1 cellular context compared by ENCODE assay signal in genomic region chr11:9613118-9613829, GRCh38.
TF ChIP-seq lines count a peak whose summit lies in the region.

No MANE protein-coding gene starts in this region.

TF ChIP-seq in HepG2, 621 proteins besides CTCF, POLR2A, EP300 and RAD21 (continued from another document and continues in another):
- TF ChIP-seq, protein P1, sequence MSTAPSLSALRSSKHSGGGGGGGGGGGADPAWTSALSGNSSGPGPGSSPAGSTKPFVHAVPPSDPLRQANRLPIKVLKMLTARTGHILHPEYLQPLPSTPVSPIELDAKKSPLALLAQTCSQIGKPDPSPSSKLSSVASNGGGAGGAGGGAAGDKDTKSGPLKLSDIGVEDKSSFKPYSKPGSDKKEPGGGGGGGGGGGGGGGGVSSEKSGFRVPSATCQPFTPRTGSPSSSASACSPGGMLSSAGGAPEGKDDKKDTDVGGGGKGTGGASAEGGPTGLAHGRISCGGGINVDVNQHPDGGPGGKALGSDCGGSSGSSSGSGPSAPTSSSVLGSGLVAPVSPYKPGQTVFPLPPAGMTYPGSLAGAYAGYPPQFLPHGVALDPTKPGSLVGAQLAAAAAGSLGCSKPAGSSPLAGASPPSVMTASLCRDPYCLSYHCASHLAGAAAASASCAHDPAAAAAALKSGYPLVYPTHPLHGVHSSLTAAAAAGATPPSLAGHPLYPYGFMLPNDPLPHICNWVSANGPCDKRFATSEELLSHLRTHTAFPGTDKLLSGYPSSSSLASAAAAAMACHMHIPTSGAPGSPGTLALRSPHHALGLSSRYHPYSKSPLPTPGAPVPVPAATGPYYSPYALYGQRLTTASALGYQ (CRISPR knock-in tag; IDR thresholded peaks at IDR 0.05): peak; percentile 80
- TF ChIP-seq ZNF512B (CRISPR knock-in tag; IDR thresholded peaks at IDR 0.05; ENCODE audit: borderline replicate concordance): no peak
- no peak for TF ChIP-seq PRMT3 (CRISPR knock-in tag; IDR thresholded peaks at IDR 0.05; ENCODE audit: borderline replicate concordance, low read depth)
- TF ChIP-seq ZIK1 (CRISPR knock-in tag; IDR thresholded peaks at IDR 0.05; ENCODE audit: borderline replicate concordance, low read depth): peak; percentile 39; the same call in 1 of the 2 replicates
- TF ChIP-seq, protein P2, sequence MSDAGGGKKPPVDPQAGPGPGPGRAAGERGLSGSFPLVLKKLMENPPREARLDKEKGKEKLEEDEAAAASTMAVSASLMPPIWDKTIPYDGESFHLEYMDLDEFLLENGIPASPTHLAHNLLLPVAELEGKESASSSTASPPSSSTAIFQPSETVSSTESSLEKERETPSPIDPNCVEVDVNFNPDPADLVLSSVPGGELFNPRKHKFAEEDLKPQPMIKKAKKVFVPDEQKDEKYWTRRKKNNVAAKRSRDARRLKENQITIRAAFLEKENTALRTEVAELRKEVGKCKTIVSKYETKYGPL (CRISPR knock-in tag; IDR thresholded peaks at IDR 0.05): no peak
- TF ChIP-seq FOXP1 (IDR thresholded peaks at IDR 0.05): no peak
- TF ChIP-seq FOXP1 (CRISPR knock-in tag; IDR thresholded peaks at IDR 0.05): no peak
- TF ChIP-seq, protein P3, sequence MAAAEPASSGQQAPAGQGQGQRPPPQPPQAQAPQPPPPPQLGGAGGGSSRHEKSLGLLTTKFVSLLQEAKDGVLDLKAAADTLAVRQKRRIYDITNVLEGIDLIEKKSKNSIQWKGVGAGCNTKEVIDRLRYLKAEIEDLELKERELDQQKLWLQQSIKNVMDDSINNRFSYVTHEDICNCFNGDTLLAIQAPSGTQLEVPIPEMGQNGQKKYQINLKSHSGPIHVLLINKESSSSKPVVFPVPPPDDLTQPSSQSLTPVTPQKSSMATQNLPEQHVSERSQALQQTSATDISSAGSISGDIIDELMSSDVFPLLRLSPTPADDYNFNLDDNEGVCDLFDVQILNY (CRISPR knock-in tag; conservative IDR thresholded peaks at IDR 0.05): no peak
- 0 out of 2 replicates have a peak, but pooled peaks have one; percentile 50 for TF ChIP-seq ZNF451 (CRISPR knock-in tag; IDR thresholded peaks at IDR 0.05)
- no peak for TF ChIP-seq ZNF292 (CRISPR knock-in tag; IDR thresholded peaks at IDR 0.05; ENCODE audit: borderline replicate concordance, low read depth)
- no peak for TF ChIP-seq PRPF4 (IDR thresholded peaks at IDR 0.05; ENCODE audit: low read depth, low read length, poor library complexity, severe bottlenecking)
- no peak for TF ChIP-seq ZNF234 (CRISPR knock-in tag; conservative IDR thresholded peaks at IDR 0.05)
- no peak for TF ChIP-seq ZNF3 (CRISPR knock-in tag; IDR thresholded peaks at IDR 0.05)
- TF ChIP-seq ZFP41 (CRISPR knock-in tag; IDR thresholded peaks at IDR 0.05; ENCODE audit: borderline replicate concordance): no peak
- peak; percentile 57 for TF ChIP-seq FOSL1 (CRISPR knock-in tag; IDR thresholded peaks at IDR 0.05; ENCODE audit: borderline replicate concordance)
- TF ChIP-seq ZNF788 (CRISPR knock-in tag; IDR thresholded peaks at IDR 0.05; ENCODE audit: borderline replicate concordance): 0 out of 2 replicates have a peak, but pooled peaks have one; percentile 32
- no peak for TF ChIP-seq ZBTB49 (CRISPR knock-in tag; IDR thresholded peaks at IDR 0.05; ENCODE audit: borderline replicate concordance)
- no peak for TF ChIP-seq PCBP1 (IDR thresholded peaks at IDR 0.05; ENCODE audit: borderline replicate concordance, low read depth, low read length)
- no peak for TF ChIP-seq MXD3 (CRISPR knock-in tag; IDR thresholded peaks at IDR 0.05)
- TF ChIP-seq ZSCAN29 (CRISPR knock-in tag; conservative IDR thresholded peaks at IDR 0.05): no peak
- TF ChIP-seq U2AF1 (optimal IDR thresholded peaks at IDR 0.05; ENCODE audit: low read depth, low read length): no peak
- 0 out of 2 replicates have a peak, but pooled peaks have one; percentile 50 for TF ChIP-seq ZNF557 (CRISPR knock-in tag; IDR thresholded peaks at IDR 0.05)
- 0 out of 2 replicates have a peak, but pooled peaks have one; percentile 2 for TF ChIP-seq ZNF343 (CRISPR knock-in tag; IDR thresholded peaks at IDR 0.05)
- TF ChIP-seq NFKB2 (CRISPR knock-in tag; IDR thresholded peaks at IDR 0.05; ENCODE audit: borderline replicate concordance): peak; percentile 64; the same call in 1 of the 2 replicates
- peak; percentile 30; the same call in 1 of the 2 replicates for TF ChIP-seq NR2F2 (IDR thresholded peaks at IDR 0.05; ENCODE audit: borderline replicate concordance, low read depth)
- TF ChIP-seq ZC3H13 (CRISPR knock-in tag; IDR thresholded peaks at IDR 0.05): no peak
- peak; percentile 24; the same call in 1 of the 2 replicates for TF ChIP-seq NFYB (CRISPR knock-in tag; IDR thresholded peaks at IDR 0.05)
- TF ChIP-seq TBL1XR1 (IDR thresholded peaks at IDR 0.05; ENCODE audit: borderline replicate concordance, low read length, partially characterized antibody): no peak
- no peak for TF ChIP-seq ZNF230 (CRISPR knock-in tag; IDR thresholded peaks at IDR 0.05)
- no peak for TF ChIP-seq ZNF432 (CRISPR knock-in tag; IDR thresholded peaks at IDR 0.05; ENCODE audit: borderline replicate concordance)
- TF ChIP-seq, protein P4, sequence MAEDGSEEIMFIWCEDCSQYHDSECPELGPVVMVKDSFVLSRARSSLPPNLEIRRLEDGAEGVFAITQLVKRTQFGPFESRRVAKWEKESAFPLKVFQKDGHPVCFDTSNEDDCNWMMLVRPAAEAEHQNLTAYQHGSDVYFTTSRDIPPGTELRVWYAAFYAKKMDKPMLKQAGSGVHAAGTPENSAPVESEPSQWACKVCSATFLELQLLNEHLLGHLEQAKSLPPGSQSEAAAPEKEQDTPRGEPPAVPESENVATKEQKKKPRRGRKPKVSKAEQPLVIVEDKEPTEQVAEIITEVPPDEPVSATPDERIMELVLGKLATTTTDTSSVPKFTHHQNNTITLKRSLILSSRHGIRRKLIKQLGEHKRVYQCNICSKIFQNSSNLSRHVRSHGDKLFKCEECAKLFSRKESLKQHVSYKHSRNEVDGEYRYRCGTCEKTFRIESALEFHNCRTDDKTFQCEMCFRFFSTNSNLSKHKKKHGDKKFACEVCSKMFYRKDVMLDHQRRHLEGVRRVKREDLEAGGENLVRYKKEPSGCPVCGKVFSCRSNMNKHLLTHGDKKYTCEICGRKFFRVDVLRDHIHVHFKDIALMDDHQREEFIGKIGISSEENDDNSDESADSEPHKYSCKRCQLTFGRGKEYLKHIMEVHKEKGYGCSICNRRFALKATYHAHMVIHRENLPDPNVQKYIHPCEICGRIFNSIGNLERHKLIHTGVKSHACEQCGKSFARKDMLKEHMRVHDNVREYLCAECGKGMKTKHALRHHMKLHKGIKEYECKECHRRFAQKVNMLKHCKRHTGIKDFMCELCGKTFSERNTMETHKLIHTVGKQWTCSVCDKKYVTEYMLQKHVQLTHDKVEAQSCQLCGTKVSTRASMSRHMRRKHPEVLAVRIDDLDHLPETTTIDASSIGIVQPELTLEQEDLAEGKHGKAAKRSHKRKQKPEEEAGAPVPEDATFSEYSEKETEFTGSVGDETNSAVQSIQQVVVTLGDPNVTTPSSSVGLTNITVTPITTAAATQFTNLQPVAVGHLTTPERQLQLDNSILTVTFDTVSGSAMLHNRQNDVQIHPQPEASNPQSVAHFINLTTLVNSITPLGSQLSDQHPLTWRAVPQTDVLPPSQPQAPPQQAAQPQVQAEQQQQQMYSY (CRISPR knock-in tag; IDR thresholded peaks at IDR 0.05): no peak
- peak; percentile 56; the same call in 1 of the 2 replicates for TF ChIP-seq ELF3 (CRISPR knock-in tag; IDR thresholded peaks at IDR 0.05)
- TF ChIP-seq NPAS2 (CRISPR knock-in tag; IDR thresholded peaks at IDR 0.05; ENCODE audit: borderline replicate concordance): no peak
- peak; percentile 78 for TF ChIP-seq ZMYM4 (CRISPR knock-in tag; IDR thresholded peaks at IDR 0.05)
- TF ChIP-seq, protein P5, sequence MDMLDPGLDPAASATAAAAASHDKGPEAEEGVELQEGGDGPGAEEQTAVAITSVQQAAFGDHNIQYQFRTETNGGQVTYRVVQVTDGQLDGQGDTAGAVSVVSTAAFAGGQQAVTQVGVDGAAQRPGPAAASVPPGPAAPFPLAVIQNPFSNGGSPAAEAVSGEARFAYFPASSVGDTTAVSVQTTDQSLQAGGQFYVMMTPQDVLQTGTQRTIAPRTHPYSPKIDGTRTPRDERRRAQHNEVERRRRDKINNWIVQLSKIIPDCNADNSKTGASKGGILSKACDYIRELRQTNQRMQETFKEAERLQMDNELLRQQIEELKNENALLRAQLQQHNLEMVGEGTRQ (IDR thresholded peaks at IDR 0.05; ENCODE audit: low read depth, low read length): no peak
- TF ChIP-seq, protein P5 (CRISPR knock-in tag; IDR thresholded peaks at IDR 0.05; ENCODE audit: borderline replicate concordance): no peak; the same call in 1 of the 2 replicates
- no peak for TF ChIP-seq ZNF839 (CRISPR knock-in tag; IDR thresholded peaks at IDR 0.05; ENCODE audit: borderline replicate concordance)
- peak; percentile 26; the same call in 1 of the 2 replicates for TF ChIP-seq ZNF766 (CRISPR knock-in tag; IDR thresholded peaks at IDR 0.05; ENCODE audit: borderline replicate concordance)
- no peak for TF ChIP-seq ZNF737 (CRISPR knock-in tag; IDR thresholded peaks at IDR 0.05; ENCODE audit: borderline replicate concordance)
- peak; percentile 68 for TF ChIP-seq ARID5B (CRISPR knock-in tag; IDR thresholded peaks at IDR 0.05)
- TF ChIP-seq DPF2 (CRISPR knock-in tag; IDR thresholded peaks at IDR 0.05; ENCODE audit: borderline replicate concordance, low read depth): no peak
- no peak; the same call in 1 of the 2 replicates for TF ChIP-seq ZNF160 (CRISPR knock-in tag; IDR thresholded peaks at IDR 0.05)
- 0 out of 2 replicates have a peak, but pooled peaks have one; percentile 50 for TF ChIP-seq ZNF709 (CRISPR knock-in tag; IDR thresholded peaks at IDR 0.05)
- no peak for TF ChIP-seq ZNF296 (CRISPR knock-in tag; conservative IDR thresholded peaks at IDR 0.05)
- TF ChIP-seq ZNF567 (CRISPR knock-in tag; IDR thresholded peaks at IDR 0.05; ENCODE audit: borderline replicate concordance): no peak
- no peak for TF ChIP-seq ZNF30 (CRISPR knock-in tag; IDR thresholded peaks at IDR 0.05)
